1 cellular context compared by ENCODE assay signal in genomic region chr4:17614416-17615299, GRCh38.
A peak's percentile ranks its signal among the peaks of the same experiment; 100 is the strongest.
TF ChIP-seq lines count a peak whose summit lies in the region.

A gene with protein sequence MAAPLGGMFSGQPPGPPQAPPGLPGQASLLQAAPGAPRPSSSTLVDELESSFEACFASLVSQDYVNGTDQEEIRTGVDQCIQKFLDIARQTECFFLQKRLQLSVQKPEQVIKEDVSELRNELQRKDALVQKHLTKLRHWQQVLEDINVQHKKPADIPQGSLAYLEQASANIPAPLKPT (plus strand): TSS chr4:17614641. CDS start chr4:17614655, 14 bp downstream.

TF ChIP-seq in HCT116, 20 proteins besides CTCF, POLR2A, EP300 and RAD21 (continued from another document):
- TF ChIP-seq ZBTB33 (IDR thresholded peaks at IDR 0.05; ENCODE audit: extremely low read depth, insufficient replicate concordance, low read length) (peak; percentile 35), ZFX (IDR thresholded peaks at IDR 0.05) (peak; percentile 49; the same call in 1 of the 2 replicates), CEBPB (IDR thresholded peaks at IDR 0.05; ENCODE audit: low read depth) (peak; percentile 90)
- TF ChIP-seq, protein P1, sequence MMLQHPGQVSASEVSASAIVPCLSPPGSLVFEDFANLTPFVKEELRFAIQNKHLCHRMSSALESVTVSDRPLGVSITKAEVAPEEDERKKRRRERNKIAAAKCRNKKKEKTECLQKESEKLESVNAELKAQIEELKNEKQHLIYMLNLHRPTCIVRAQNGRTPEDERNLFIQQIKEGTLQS (IDR thresholded peaks at IDR 0.05): no peak
